In genomic region chr6:139112146-139112545, GRCh38 we compare ENCODE assay signal across 18 cellular contexts. TPM values are rescaled to one million over a fixed set of nuclear protein-coding genes. Genes with fewer than 3 reads are reported as not detected.
DNase-seq lines count a peak whose midpoint lies in the region; ATAC-seq and TF ChIP-seq lines count a peak whose summit lies in the region.
"Had no signal": no experiment of that assay in that cellular context is flagged by ENCODE, and none has a peak within 500 bp of the region (broad histone marks: within the 10 kb centered on the region; RNA-seq: fewer than 3 reads in every experiment).

No MANE protein-coding gene starts in this region.

- no peak for ATAC-seq in activated CD8-positive, alpha-beta T cell treated with anti-CD3 and anti-CD28 coated beads, Interleukin-2, amount 10 ng/mL, durations not matched to agents 7 days and 5 days
- ATAC-seq in activated CD8-positive, alpha-beta T cell treated with anti-CD3 and anti-CD28 coated beads for 36 hours: no peak
- no peak for ATAC-seq in effector memory CD8-positive, alpha-beta T cell (replicated peaks)
- no peak for ATAC-seq in HG03378 (IDR thresholded peaks at IDR 0.05; ENCODE audit: unreplicated experiment)
- no peak for ATAC-seq in HG02840 (IDR thresholded peaks at IDR 0.05; ENCODE audit: low FRiP score, unreplicated experiment)

- no peaks in the 10 kb centered on the region for H3K27me3 Mint-ChIP-seq in activated CD8-positive, alpha-beta T cell treated with anti-CD3 and anti-CD28 coated beads, Interleukin-2, amount 10 ng/mL, durations not matched to agents 7 days and 5 days (ENCODE audit: low read depth)
- no peaks in the 10 kb centered on the region for H3K27me3 Mint-ChIP-seq in activated CD8-positive, alpha-beta T cell treated with anti-CD3 and anti-CD28 coated beads for 36 hours
- no peaks in the 10 kb centered on the region for H3K27me3 Mint-ChIP-seq in effector memory CD8-positive, alpha-beta T cell

- H3K27ac Mint-ChIP-seq in activated CD8-positive, alpha-beta T cell treated with anti-CD3 and anti-CD28 coated beads, Interleukin-2, amount 10 ng/mL, durations not matched to agents 7 days and 5 days: peak overlapping the region; percentile 13
- no peak overlapping the region for H3K27ac Mint-ChIP-seq in activated CD8-positive, alpha-beta T cell treated with anti-CD3 and anti-CD28 coated beads for 36 hours
- peak overlapping the region; percentile 94 to 97 for H3K27ac Mint-ChIP-seq in effector memory CD8-positive, alpha-beta T cell
- H3K27ac Mint-ChIP-seq: neural progenitor cell had no signal

- peaks cover 4% of the 10 kb centered on the region for H3K36me3 Mint-ChIP-seq in activated CD8-positive, alpha-beta T cell treated with anti-CD3 and anti-CD28 coated beads, Interleukin-2, amount 10 ng/mL, durations not matched to agents 7 days and 5 days (ENCODE audit: low read depth)
- H3K36me3 Mint-ChIP-seq in activated CD8-positive, alpha-beta T cell treated with anti-CD3 and anti-CD28 coated beads for 36 hours (ENCODE audit: low read depth): peaks cover 2% of the 10 kb centered on the region
- H3K36me3 Mint-ChIP-seq in effector memory CD8-positive, alpha-beta T cell (ENCODE audit: insufficient read depth): peaks cover 12% of the 10 kb centered on the region
- H3K36me3 Mint-ChIP-seq: neural progenitor cell had no signal

- peaks cover 27% of the 10 kb centered on the region for H3K4me1 ChIP-seq in thymus (ENCODE audit: control insufficient read depth, insufficient read depth, low read length)
- H3K4me1 ChIP-seq: neural progenitor cell, testis had no signal

- intact Hi-C loops in activated CD8-positive, alpha-beta T cell treated with anti-CD3 and anti-CD28 coated beads for 36 hours (cut with micrococcal nuclease): loop anchor here (5.0 to 10.0 kb wide), 2 partner anchors 80 to 297 kb away; no protein-coding TSS in a partner anchor

- TF ChIP-seq CTCF in activated CD8-positive, alpha-beta T cell treated with anti-CD3 and anti-CD28 coated beads for 36 hours (IDR thresholded peaks at IDR 0.05): no peak

- no peaks in the 10 kb centered on the region for H3K27me3 ChIP-seq in thymus (ENCODE audit: control insufficient read depth, insufficient read depth)
- H3K27me3 ChIP-seq: neural progenitor cell, testis had no signal

- H3K4me3 ChIP-seq in thymus (ENCODE audit: low read length): no peak overlapping the region
- H3K4me3 ChIP-seq: GM23248, neural progenitor cell, testis had no signal

- H3K9me3 Mint-ChIP-seq in activated CD8-positive, alpha-beta T cell treated with anti-CD3 and anti-CD28 coated beads, Interleukin-2, amount 10 ng/mL, durations not matched to agents 7 days and 5 days (ENCODE audit: insufficient read depth): peaks cover 4% of the 10 kb centered on the region
- H3K9me3 Mint-ChIP-seq in activated CD8-positive, alpha-beta T cell treated with anti-CD3 and anti-CD28 coated beads for 36 hours: no peaks in the 10 kb centered on the region
- no peaks in the 10 kb centered on the region for H3K9me3 Mint-ChIP-seq in effector memory CD8-positive, alpha-beta T cell
- H3K9me3 Mint-ChIP-seq: activated T-cell treated with anti-CD3 and anti-CD28 coated beads, Interleukin-2, amount 50 U/mL, for 72 hours; neural progenitor cell had no signal

- no peak for DNase-seq in activated CD8-positive, alpha-beta T cell treated with anti-CD3 and anti-CD28 coated beads, Interleukin-2, amount 10 ng/mL, durations not matched to agents 7 days and 5 days
- no peak for DNase-seq in activated CD8-positive, alpha-beta T cell treated with anti-CD3 and anti-CD28 coated beads for 36 hours
- DNase-seq in NCI-H226 (peak; percentile 11), epidermal melanocyte (ENCODE audit: insufficient read length, low spot score) (no peak)
- DNase-seq in effector memory CD8-positive, alpha-beta T cell: no peak
- DNase-seq: activated CD4-positive, alpha-beta T cell treated with anti-CD3 and anti-CD28 coated beads, Interleukin-2, amount 50 U/mL, for 4 hours; activated T-cell treated with anti-CD3 and anti-CD28 coated beads, Interleukin-2, amount 50 U/mL, for 72 hours; cerebellar nuclear complex; DMS79 treated with DMSO at 0.1 percent for 48 hours; effector CD8-positive, alpha-beta T cell; GM23248; NCI-H1694; testis had no signal

- H3K4me3 Mint-ChIP-seq in activated CD8-positive, alpha-beta T cell treated with anti-CD3 and anti-CD28 coated beads, Interleukin-2, amount 10 ng/mL, durations not matched to agents 7 days and 5 days: no peak overlapping the region
- H3K4me3 Mint-ChIP-seq in activated CD8-positive, alpha-beta T cell treated with anti-CD3 and anti-CD28 coated beads for 36 hours: no peak overlapping the region
- H3K4me3 Mint-ChIP-seq in effector memory CD8-positive, alpha-beta T cell: peak overlapping the region; percentile 17 to 47
- H3K4me3 Mint-ChIP-seq: neural progenitor cell had no signal

- H3K36me3 ChIP-seq in thymus (ENCODE audit: control insufficient read depth, insufficient read depth): no peaks in the 10 kb centered on the region
- H3K36me3 ChIP-seq: neural progenitor cell had no signal

- H3K9me3 ChIP-seq in thymus (ENCODE audit: control insufficient read depth): no peaks in the 10 kb centered on the region
- H3K9me3 ChIP-seq: testis had no signal

- peak overlapping the region; percentile 72 for H3K27ac ChIP-seq in thymus (ENCODE audit: low read depth)
- H3K27ac ChIP-seq: C4-2B, GM23248, neural progenitor cell, testis had no signal

- 80% methylated on average over 3 of the region's 3 CpGs for WGBS in thymus

- POLR2A ChIA-PET in activated CD8-positive, alpha-beta T cell treated with anti-CD3 and anti-CD28 coated beads, Interleukin-2, amount 10 ng/mL, durations not matched to agents 7 days and 5 days (lab: Charles Lee): interaction anchor here (0.6 to 1.2 kb wide), 2 partner anchors 13 to 56 kb away, joined by 3 read pairs; no protein-coding TSS in a partner anchor
- POLR2A ChIA-PET in activated CD8-positive, alpha-beta T cell treated with anti-CD3 and anti-CD28 coated beads for 36 hours (lab: Charles Lee): interaction anchor here (0.8 to 2.2 kb wide), 2 partner anchors 83 to 263 kb away, joined by 3 to 9 read pairs; partner anchors contain the start of gene CITED2

- peaks cover 58% of the 10 kb centered on the region for H3K4me1 Mint-ChIP-seq in activated CD8-positive, alpha-beta T cell treated with anti-CD3 and anti-CD28 coated beads, Interleukin-2, amount 10 ng/mL, durations not matched to agents 7 days and 5 days (ENCODE audit: low read depth)
- H3K4me1 Mint-ChIP-seq in activated CD8-positive, alpha-beta T cell treated with anti-CD3 and anti-CD28 coated beads for 36 hours (ENCODE audit: low read depth): peaks cover 74% of the 10 kb centered on the region
- peaks cover 32 to 49% of the 10 kb centered on the region in 2 donors for H3K4me1 Mint-ChIP-seq in effector memory CD8-positive, alpha-beta T cell (ENCODE audit: low read depth in 2 of 2)
- H3K4me1 Mint-ChIP-seq: neural progenitor cell had no signal

- CTCF ChIA-PET in activated CD8-positive, alpha-beta T cell treated with anti-CD3 and anti-CD28 coated beads, Interleukin-2, amount 10 ng/mL, durations not matched to agents 7 days and 5 days (lab: Charles Lee): interaction anchor here (0.9 to 4.3 kb wide), 7 partner anchors 13 to 296 kb away, joined by 3 to 31 read pairs (median 6); no protein-coding TSS in a partner anchor
- CTCF ChIA-PET in activated CD8-positive, alpha-beta T cell treated with anti-CD3 and anti-CD28 coated beads for 36 hours (lab: Charles Lee): interaction anchor here (1.1 to 3.1 kb wide), 5 partner anchors 13 to 258 kb away, joined by 3 to 10 read pairs (median 6); no protein-coding TSS in a partner anchor

RNA-seq across cellular contexts. Expression of gene HECA, which starts 22.7 kb away (rescaled TPM):
- 10 to 100 TPM; 33.9 to 34.4 TPM for total RNA-seq in activated CD8-positive, alpha-beta T cell treated with anti-CD3 and anti-CD28 coated beads, Interleukin-2, amount 10 ng/mL, durations not matched to agents 7 days and 5 days
- 10 to 100 TPM; 45.4 to 47.1 TPM for total RNA-seq in activated CD8-positive, alpha-beta T cell treated with anti-CD3 and anti-CD28 coated beads for 36 hours
- polyA plus RNA-seq in thymus: 36.0 TPM

Comparison
In these comparisons a context has a peak if more than half of its experiments do, and no peak if none do; other contexts are left out.
1. H3K4me3 Mint-ChIP-seq: peak in effector memory CD8-positive, alpha-beta T cell (2 of 2); none in activated CD8-positive, alpha-beta T cell treated with anti-CD3 and anti-CD28 coated beads, Interleukin-2, amount 10 ng/mL, durations not matched to agents 7 days and 5 days (single experiment) and activated CD8-positive, alpha-beta T cell treated with anti-CD3 and anti-CD28 coated beads for 36 hours (single experiment).